Comparison of ENCODE assay signal across 10 cellular contexts in genomic region chr2:85935746-85936208, GRCh38. TPM values are rescaled to one million over a fixed set of nuclear protein-coding genes. Genes with fewer than 3 reads are reported as not detected.
DNase-seq lines count a peak whose midpoint lies in the region; ATAC-seq, FAIRE-seq and TF ChIP-seq lines count a peak whose summit lies in the region.
"Had no signal": no experiment of that assay in that cellular context is flagged by ENCODE, and none has a peak within 500 bp of the region (broad histone marks: within the 10 kb centered on the region; RNA-seq: fewer than 3 reads in every experiment).

No MANE protein-coding gene starts in this region.

- no peak overlapping the region for H3K4me3 Mint-ChIP-seq in MCF 10A (ENCODE audit: unreplicated experiment)

- no peaks in the 10 kb centered on the region for H3K27me3 Mint-ChIP-seq in MCF 10A (ENCODE audit: insufficient read depth, unreplicated experiment)

- H3K27ac Mint-ChIP-seq in MCF 10A (ENCODE audit: low read depth, unreplicated experiment) = peak overlapping the region; percentile 69

- H3K9me3 Mint-ChIP-seq in MCF 10A (ENCODE audit: unreplicated experiment) = no peaks in the 10 kb centered on the region

- no TSS peak for BruUV-seq in MCF 10A (replicated peaks; lab: Mats Ljungman, UMichigan)

- H3K36me3 Mint-ChIP-seq in MCF 10A (ENCODE audit: insufficient read depth, unreplicated experiment) = no peaks in the 10 kb centered on the region

- intact Hi-C loops in MCF 10A (cut with micrococcal nuclease) = no loop called here

- FAIRE-seq in GM12892 (lab: Jason Lieb, UNC) = no peak

- CTCF ChIA-PET in MCF 10A (lab: Yijun Ruan, JAX) = interaction anchor here (0.6 to 1.4 kb wide), 3 partner anchors 45 to 135 kb away, joined by 3 to 5 read pairs (median 3); partner anchors contain the start of gene ST3GAL5

- POLR2A ChIA-PET in MCF 10A (lab: Yijun Ruan, JAX) = interaction anchor here (0.6 to 1.4 kb wide), 6 partner anchors 9 to 210 kb away, joined by 3 to 4 read pairs (median 4); no protein-coding TSS in a partner anchor

- TF ChIP-seq CTCF in MCF 10A (IDR thresholded peaks at IDR 0.05; ENCODE audit: unreplicated experiment) = no peak

- peak; percentile 71 for DNase-seq in AG20443 (ENCODE audit: low spot score)
- peak; percentile 39 for DNase-seq in NCI-H2171 (lab: John Stamatoyannopoulos, UW)
- peak; percentile 60 for DNase-seq in MCF 10A (ENCODE audit: unreplicated experiment)
- DNase-seq in lung microvascular endothelial cell (ENCODE audit: low read depth in 2 of 2) = peak; percentile 39 to 65
- DNase-seq in GM12892 (ENCODE audit: insufficient read length) = no peak
- no peak for DNase-seq in mesenteric fat pad (ENCODE audit: low spot score)
- DNase-seq in H4 (ENCODE audit: low spot score) = no peak
- DNase-seq: activated CD4-positive, alpha-beta T cell treated with anti-CD3 and anti-CD28 coated beads for 4 hours; NCI-H526 had no signal

- no peak for ATAC-seq in HG03442 (IDR thresholded peaks at IDR 0.05; ENCODE audit: unreplicated experiment)

- no peak for TF ChIP-seq POLR2A in GM12892 (IDR thresholded peaks at IDR 0.05; ENCODE audit: low read depth, low read length)

- H3K4me1 Mint-ChIP-seq in MCF 10A (ENCODE audit: insufficient read depth, unreplicated experiment) = peaks cover 36% of the 10 kb centered on the region

RNA-seq across cellular contexts. Expression of gene ST3GAL5, which starts 47.0 kb away (rescaled TPM):
- total RNA-seq in MCF 10A (2022) = 1.2 and 2.3 TPM in 2 replicates
- 2.2 and 3.1 TPM in 2 replicates for total RNA-seq in lung microvascular endothelial cell
- polyA plus RNA-seq in GM12892 (2012; ENCODE audit: missing spikeins) = 5.8 TPM
- total RNA-seq in mesenteric fat pad = 33.1 TPM
- total RNA-seq in H4 (2014; rRNA removed; shearing (Covaris generic)) = 17.7 TPM in 2 replicates

Comparison
In these comparisons a context has a peak if more than half of its experiments do, and no peak if none do; other contexts are left out.
1. DNase-seq: peak in AG20443 (single experiment), NCI-H2171 (single experiment), MCF 10A (single experiment) and lung microvascular endothelial cell (2 of 2); none in GM12892 (single experiment), mesenteric fat pad (single experiment) and H4 (single experiment).